Comparison of ENCODE assay signal across 13 cellular contexts in the genomic region with DNA sequence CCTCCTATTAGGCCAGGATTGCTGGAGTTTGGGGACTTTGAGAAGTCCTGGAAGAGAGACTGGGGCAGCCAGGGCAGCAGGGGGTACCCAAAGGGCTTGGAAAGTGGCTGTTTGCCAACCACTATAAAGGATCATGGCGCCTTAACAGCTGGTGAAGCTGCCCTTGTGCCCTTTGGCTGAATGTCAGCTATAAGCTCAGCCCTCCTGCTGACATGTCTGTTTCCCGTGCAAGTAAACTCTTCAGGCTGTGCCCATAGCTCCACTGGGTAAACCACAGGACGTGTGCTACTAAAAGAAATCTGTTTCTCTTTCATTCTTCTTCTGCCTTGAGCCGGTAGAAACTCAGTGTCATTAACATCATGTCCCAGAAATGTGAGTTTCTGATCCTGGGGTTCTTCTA.
DNase-seq lines count a peak whose midpoint lies in the region; ATAC-seq lines count a peak whose summit lies in the region.
"Had no signal": no experiment of that assay in that cellular context is flagged by ENCODE, and none has a peak within 500 bp of the region (broad histone marks: within the 10 kb centered on the region; RNA-seq: fewer than 3 reads in every experiment).

No MANE protein-coding gene starts in this region.

- no peak overlapping the region for H3K4me3 Mint-ChIP-seq in activated CD4-positive, alpha-beta memory T cell treated with anti-CD3 and anti-CD28 coated beads, Interleukin-2, amount 10 ng/mL, durations not matched to agents 7 days and 5 days
- H3K4me3 Mint-ChIP-seq: activated CD8-positive, alpha-beta T cell treated with anti-CD3 and anti-CD28 coated beads, Interleukin-2, amount 10 ng/mL, durations not matched to agents 7 days and 5 days had no signal

- no peaks in the 10 kb centered on the region for H3K9me3 ChIP-seq in stomach smooth muscle (ENCODE audit: control insufficient read depth in 2 of 2, low read length in 2 of 2)
- H3K9me3 ChIP-seq: thyroid gland had no signal

- intact Hi-C loops in left colon (cut with DNase I, micrococcal nuclease): no loop called here

- peak; percentile 52 for ATAC-seq in left colon
- ATAC-seq: activated CD8-positive, alpha-beta T cell treated with anti-CD3 and anti-CD28 coated beads, Interleukin-2, amount 10 ng/mL, durations not matched to agents 7 days and 5 days had no signal

- H3K27ac Mint-ChIP-seq in activated CD4-positive, alpha-beta memory T cell treated with anti-CD3 and anti-CD28 coated beads, Interleukin-2, amount 10 ng/mL, durations not matched to agents 7 days and 5 days: no peak overlapping the region
- H3K27ac Mint-ChIP-seq: activated CD8-positive, alpha-beta T cell treated with anti-CD3 and anti-CD28 coated beads, Interleukin-2, amount 10 ng/mL, durations not matched to agents 7 days and 5 days had no signal

- CTCF ChIA-PET in activated CD4-positive, alpha-beta memory T cell treated with anti-CD3 and anti-CD28 coated beads, Interleukin-2, amount 10 ng/mL, durations not matched to agents 7 days and 5 days (lab: Charles Lee): no interaction called here

- H3K27me3 ChIP-seq in stomach smooth muscle (ENCODE audit: control insufficient read depth in 1 of 2, insufficient read depth in 2 of 2, low read length in 2 of 2): no peaks in the 10 kb centered on the region
- H3K27me3 ChIP-seq: thyroid gland had no signal

- no peaks in the 10 kb centered on the region for H3K36me3 Mint-ChIP-seq in activated CD4-positive, alpha-beta memory T cell treated with anti-CD3 and anti-CD28 coated beads, Interleukin-2, amount 10 ng/mL, durations not matched to agents 7 days and 5 days (ENCODE audit: low read depth)

- H3K27me3 Mint-ChIP-seq in activated CD4-positive, alpha-beta memory T cell treated with anti-CD3 and anti-CD28 coated beads, Interleukin-2, amount 10 ng/mL, durations not matched to agents 7 days and 5 days: peaks cover 19% of the 10 kb centered on the region

- H3K36me3 ChIP-seq in stomach smooth muscle (ENCODE audit: control insufficient read depth in 2 of 2, insufficient read depth in 2 of 2, low read length in 2 of 2): peaks cover 0 to 2% of the 10 kb centered on the region in 2 donors
- H3K36me3 ChIP-seq: thyroid gland had no signal

- peaks cover 24% of the 10 kb centered on the region for H3K4me1 ChIP-seq in stomach smooth muscle (ENCODE audit: control insufficient read depth, insufficient read depth, low read length)
- H3K4me1 ChIP-seq: thyroid gland had no signal

- H3K27ac ChIP-seq in stomach smooth muscle (ENCODE audit: low read length): peak overlapping the region; percentile 50
- H3K27ac ChIP-seq: epithelial cell of prostate, thyroid gland had no signal

- DNase-seq in NCI-H748 (lab: John Stamatoyannopoulos, UW; ENCODE audit: unreplicated experiment) (peak; percentile 75), NCI-H748 treated with DMSO at 0.1 percent for 48 hours (lab: John Stamatoyannopoulos, UW) (no peak), NCI-H1694 treated with DMSO at 0.1 percent for 48 hours (lab: John Stamatoyannopoulos, UW) (peak; percentile 54), left colon (no peak), HUDEP-2 (lab: John Stamatoyannopoulos, UW; ENCODE audit: unreplicated experiment in 76 of 76) (no peak), SKM-1 treated with dmso at 0.1 percent for 144 hours (lab: John Stamatoyannopoulos, UW; ENCODE audit: unreplicated experiment) (no peak)
- no peak for DNase-seq in activated CD4-positive, alpha-beta memory T cell treated with anti-CD3 and anti-CD28 coated beads, Interleukin-2, amount 10 ng/mL, durations not matched to agents 7 days and 5 days
- DNase-seq: activated CD8-positive, alpha-beta T cell treated with anti-CD3 and anti-CD28 coated beads, Interleukin-2, amount 10 ng/mL, durations not matched to agents 7 days and 5 days; head of caudate nucleus; NCI-H526; thyroid gland had no signal

- no peak overlapping the region for H3K4me3 ChIP-seq in stomach smooth muscle (ENCODE audit: low read length in 2 of 2)
- H3K4me3 ChIP-seq: thyroid gland had no signal

- POLR2A ChIA-PET in activated CD4-positive, alpha-beta memory T cell treated with anti-CD3 and anti-CD28 coated beads, Interleukin-2, amount 10 ng/mL, durations not matched to agents 7 days and 5 days (lab: Charles Lee): no interaction called here

- H3K4me1 Mint-ChIP-seq in activated CD4-positive, alpha-beta memory T cell treated with anti-CD3 and anti-CD28 coated beads, Interleukin-2, amount 10 ng/mL, durations not matched to agents 7 days and 5 days: no peaks in the 10 kb centered on the region

- H3K9me3 Mint-ChIP-seq in activated CD4-positive, alpha-beta memory T cell treated with anti-CD3 and anti-CD28 coated beads, Interleukin-2, amount 10 ng/mL, durations not matched to agents 7 days and 5 days: no peaks in the 10 kb centered on the region

- no peak overlapping the region for H3K9ac ChIP-seq in stomach smooth muscle (ENCODE audit: low read length in 2 of 2)

Comparison
In these comparisons a context has a peak if more than half of its experiments do, and no peak if none do; other contexts are left out.
1. DNase-seq: peak in NCI-H748 (single experiment) and NCI-H1694 treated with DMSO at 0.1 percent for 48 hours (single experiment); none in NCI-H748 treated with DMSO at 0.1 percent for 48 hours (single experiment), left colon (0 of 2), HUDEP-2 (0 of 76), SKM-1 treated with dmso at 0.1 percent for 144 hours (single experiment) and activated CD4-positive, alpha-beta memory T cell treated with anti-CD3 and anti-CD28 coated beads, Interleukin-2, amount 10 ng/mL, durations not matched to agents 7 days and 5 days (single experiment).